24 cellular contexts compared by ENCODE assay signal in the genomic region with DNA sequence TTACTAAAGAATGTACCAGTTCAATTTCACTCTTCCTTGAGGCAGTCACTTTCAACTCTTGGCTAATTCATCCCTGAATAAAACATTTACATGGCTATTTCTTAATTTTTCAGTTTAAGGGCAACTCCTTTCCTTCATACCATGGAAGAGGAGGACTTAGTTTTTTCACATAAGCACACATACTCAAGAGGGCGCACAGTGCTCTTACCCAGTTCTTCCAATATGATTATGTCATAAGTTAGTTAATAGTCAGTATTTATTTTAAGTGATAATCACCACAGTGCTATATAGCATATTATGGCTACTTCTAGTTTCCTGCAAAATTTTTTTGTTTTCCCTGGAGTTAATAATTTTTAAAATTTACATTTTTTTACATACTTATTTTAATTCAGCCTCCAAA. TPM values are rescaled to one million over a fixed set of nuclear protein-coding genes. Genes with fewer than 3 reads are reported as not detected.
DNase-seq lines count a peak whose midpoint lies in the region; ATAC-seq and TF ChIP-seq lines count a peak whose summit lies in the region.
"Had no signal": no experiment of that assay in that cellular context is flagged by ENCODE, and none has a peak within 500 bp of the region (broad histone marks: within the 10 kb centered on the region; RNA-seq: fewer than 3 reads in every experiment).

No MANE protein-coding gene starts in this region.

- H3K9me2 ChIP-seq in neural cell (ENCODE audit: insufficient read depth, low read length), result no peaks in the 10 kb centered on the region

- no peaks in the 10 kb centered on the region for H3K79me2 ChIP-seq in neural cell (replicated peaks; ENCODE audit: insufficient read depth, low read length)

- H3K27ac ChIP-seq in VCaP (no peak overlapping the region), neural cell (ENCODE audit: low read length) (no peak overlapping the region)
- H3K27ac ChIP-seq: 22Rv1, SJSA1 had no signal

- H4K20me1 ChIP-seq in neural cell (ENCODE audit: insufficient read depth), result no peaks in the 10 kb centered on the region

- ATAC-seq in HG02884 (IDR thresholded peaks at IDR 0.05; ENCODE audit: unreplicated experiment), result no peak
- ATAC-seq: K562, T-cell had no signal

- no peak overlapping the region for H3K4me3 ChIP-seq in LNCaP clone FGC (ENCODE audit: low read depth, low read length)
- no peak overlapping the region for H3K4me3 ChIP-seq in neural cell (ENCODE audit: low read length)
- H3K4me3 ChIP-seq: K562, SJSA1 had no signal

- TF ChIP-seq RAD21 in neural cell (conservative IDR thresholded peaks at IDR 0.05), result no peak

- TF ChIP-seq CTCF in LNCaP clone FGC (IDR thresholded peaks at IDR 0.05; ENCODE audit: control insufficient read depth, extremely low read depth, insufficient read depth) (0 out of 2 replicates have a peak, but pooled peaks have one; percentile 16), VCaP (conservative IDR thresholded peaks at IDR 0.05) (peak; percentile 55), neural cell (IDR thresholded peaks at IDR 0.05; ENCODE audit: poor library complexity, severe bottlenecking) (peak; percentile 13)

- no peak overlapping the region for H3K9ac ChIP-seq in neural cell (ENCODE audit: low read length)

- DNase-seq in NCI-H2171 treated with DMSO at 0.1 percent for 48 hours (lab: John Stamatoyannopoulos, UW) (peak; percentile 21), NCI-H2171 (lab: John Stamatoyannopoulos, UW) (no peak), LNCaP clone FGC (ENCODE audit: low read depth) (no peak), AG08396 (ENCODE audit: low spot score) (no peak)
- DNase-seq: BE2C; Calu3; CD8-positive, alpha-beta memory T cell; DMS79 treated with DMSO at 0.1 percent for 48 hours; H7; HFFc6; NCI-H1048; NCI-H1417; NCI-H1694 treated with DMSO at 0.1 percent for 48 hours; NCI-H2081; NK-92 treated with Interleukin-12 subunit alpha and Interleukin-12 subunit beta, amount 100 ng/mL, for 24 hours; Right ventricle myocardium superior; RPMI8226; T-cell had no signal

- no peak overlapping the region for H3K4me2 ChIP-seq in neural cell (ENCODE audit: low read length)

- no peaks in the 10 kb centered on the region for H3K27me3 ChIP-seq in neural cell (ENCODE audit: insufficient read depth, low read depth, low read length)
- H3K27me3 ChIP-seq: BE2C, SJSA1 had no signal

- no peaks in the 10 kb centered on the region for H3F3A ChIP-seq in neural cell (ENCODE audit: insufficient read depth, low read length, poor library complexity, severe bottlenecking)

- no peak overlapping the region for H2AFZ ChIP-seq in neural cell (ENCODE audit: low read depth, low read length)

- no peak for TF ChIP-seq EP300 in neural cell (conservative IDR thresholded peaks at IDR 0.05; ENCODE audit: poor library complexity, severe bottlenecking)

- H3K9me3 ChIP-seq in neural cell (ENCODE audit: low read length), result no peaks in the 10 kb centered on the region
- H3K9me3 ChIP-seq: BE2C had no signal

- H3K36me3 ChIP-seq in neural cell (ENCODE audit: insufficient read depth, low read length), result no peaks in the 10 kb centered on the region

TF ChIP-seq in neural cell, 6 proteins besides CTCF, POLR2A, EP300 and RAD21:
- no peak for TF ChIP-seq MXI1 (conservative IDR thresholded peaks at IDR 0.05; ENCODE audit: poor library complexity, severe bottlenecking)
- no peak for TF ChIP-seq EZH2 (IDR thresholded peaks at IDR 0.05; ENCODE audit: borderline replicate concordance, insufficient read depth, low read length, poor library complexity, severe bottlenecking)
- TF ChIP-seq, protein P1, sequence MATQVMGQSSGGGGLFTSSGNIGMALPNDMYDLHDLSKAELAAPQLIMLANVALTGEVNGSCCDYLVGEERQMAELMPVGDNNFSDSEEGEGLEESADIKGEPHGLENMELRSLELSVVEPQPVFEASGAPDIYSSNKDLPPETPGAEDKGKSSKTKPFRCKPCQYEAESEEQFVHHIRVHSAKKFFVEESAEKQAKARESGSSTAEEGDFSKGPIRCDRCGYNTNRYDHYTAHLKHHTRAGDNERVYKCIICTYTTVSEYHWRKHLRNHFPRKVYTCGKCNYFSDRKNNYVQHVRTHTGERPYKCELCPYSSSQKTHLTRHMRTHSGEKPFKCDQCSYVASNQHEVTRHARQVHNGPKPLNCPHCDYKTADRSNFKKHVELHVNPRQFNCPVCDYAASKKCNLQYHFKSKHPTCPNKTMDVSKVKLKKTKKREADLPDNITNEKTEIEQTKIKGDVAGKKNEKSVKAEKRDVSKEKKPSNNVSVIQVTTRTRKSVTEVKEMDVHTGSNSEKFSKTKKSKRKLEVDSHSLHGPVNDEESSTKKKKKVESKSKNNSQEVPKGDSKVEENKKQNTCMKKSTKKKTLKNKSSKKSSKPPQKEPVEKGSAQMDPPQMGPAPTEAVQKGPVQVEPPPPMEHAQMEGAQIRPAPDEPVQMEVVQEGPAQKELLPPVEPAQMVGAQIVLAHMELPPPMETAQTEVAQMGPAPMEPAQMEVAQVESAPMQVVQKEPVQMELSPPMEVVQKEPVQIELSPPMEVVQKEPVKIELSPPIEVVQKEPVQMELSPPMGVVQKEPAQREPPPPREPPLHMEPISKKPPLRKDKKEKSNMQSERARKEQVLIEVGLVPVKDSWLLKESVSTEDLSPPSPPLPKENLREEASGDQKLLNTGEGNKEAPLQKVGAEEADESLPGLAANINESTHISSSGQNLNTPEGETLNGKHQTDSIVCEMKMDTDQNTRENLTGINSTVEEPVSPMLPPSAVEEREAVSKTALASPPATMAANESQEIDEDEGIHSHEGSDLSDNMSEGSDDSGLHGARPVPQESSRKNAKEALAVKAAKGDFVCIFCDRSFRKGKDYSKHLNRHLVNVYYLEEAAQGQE (IDR thresholded peaks at IDR 0.05; ENCODE audit: borderline replicate concordance), result no peak
- no peak for TF ChIP-seq SMC3 (conservative IDR thresholded peaks at IDR 0.05; ENCODE audit: poor library complexity)
- no peak for TF ChIP-seq POLR2AphosphoS5 (IDR thresholded peaks at IDR 0.05)
- no peak for TF ChIP-seq TAF1 (IDR thresholded peaks at IDR 0.05; ENCODE audit: low read depth)

RNA-seq across cellular contexts. Expression of gene SND1, which starts 58.6 kb away (rescaled TPM):
- 37.4 and 42.0 TPM in 2 replicates for polyA plus RNA-seq in neural cell
- 92.4 and 101 TPM in 2 replicates for polyA minus RNA-seq in neural cell
